ENCODE assay signal across 8 cellular contexts in genomic region chr21:32726742-32727477, GRCh38. TPM values are rescaled to one million over a fixed set of nuclear protein-coding genes. Genes with fewer than 3 reads are reported as not detected.
DNase-seq lines count a peak whose midpoint lies in the region; ATAC-seq, FAIRE-seq and TF ChIP-seq lines count a peak whose summit lies in the region.

No MANE protein-coding gene starts in this region.

- H3K9me3 Mint-ChIP-seq in T-cell, result no peaks in the 10 kb centered on the region
- H3K9me3 Mint-ChIP-seq in stimulated activated naive CD8-positive, alpha-beta T cell treated with anti-CD3 and anti-CD28 coated beads, Interleukin-15, amount 100 ng/mL, for 72 hours, result no peaks in the 10 kb centered on the region

- H2AFZ ChIP-seq in HepG2 (ENCODE audit: low read length), result peak overlapping the region; percentile 71

- H3K4me3 Mint-ChIP-seq in T-cell, result peak overlapping the region; percentile 96 to 98 (median 97)
- peak overlapping the region; percentile 94 to 97 for H3K4me3 Mint-ChIP-seq in stimulated activated naive CD8-positive, alpha-beta T cell treated with anti-CD3 and anti-CD28 coated beads, Interleukin-15, amount 100 ng/mL, for 72 hours

- no peak for FAIRE-seq in HepG2 (lab: Jason Lieb, UNC)

- TF ChIP-seq RAD21 in HepG2 (CRISPR knock-in tag; IDR thresholded peaks at IDR 0.05), result no peak

- POLR2A ChIA-PET in T-cell (lab: Charles Lee) (interaction anchor here (0.6 to 1.0 kb wide), 5 partner anchors 13 to 815 kb away, joined by 3 to 12 read pairs (median 3); partner anchors contain the start of genes GART (in 1 of the 2), PAXBP1 (in 1 of the 2) and TMEM50B (in 1 of the 2)), HepG2 (lab: Yijun Ruan, JAX) (interaction anchor here (0.7 to 3.2 kb wide), 8 partner anchors 9 to 994 kb away, joined by 3 to 31 read pairs (median 4); partner anchors contain the start of genes CFAP298, DONSON and PAXBP1)

- no peak for ATAC-seq in T-cell (replicated peaks in 1 of 4)
- ATAC-seq in HepG2, result no peak
- no peak for ATAC-seq in stimulated activated naive CD8-positive, alpha-beta T cell treated with anti-CD3 and anti-CD28 coated beads, Interleukin-15, amount 100 ng/mL, for 72 hours
- no peak for ATAC-seq in GM21390 (IDR thresholded peaks at IDR 0.05; ENCODE audit: unreplicated experiment)

- peak overlapping the region; percentile 93; the same call in 1 of the 2 replicates for H3K9ac ChIP-seq in ES-I3 (ENCODE audit: low read depth, low read length)
- H3K9ac ChIP-seq in HepG2 (ENCODE audit: insufficient read depth, low read depth, low read length), result peak overlapping the region; percentile 79

- H3K4me3 ChIP-seq in HepG2 (replicated peaks in 1 of 3; ENCODE audit: insufficient read depth in 1 of 3, low read depth in 2 of 3, low read length in 3 of 3), result peak overlapping the region; percentile 76 to 94 (median 91)

- TF ChIP-seq POLR2A in HepG2 (IDR thresholded peaks at IDR 0.05; ENCODE audit: insufficient read depth in 1 of 2, low read depth in 2 of 2, low read length in 2 of 2), result no peak

- CTCF ChIA-PET in T-cell (lab: Charles Lee), result interaction anchor here (0.7 to 1.8 kb wide), 3 partner anchors 15 to 300 kb away, joined by 4 to 11 read pairs (median 6); partner anchors contain the start of gene PAXBP1 (in 1 of the 2)
- CTCF ChIA-PET in HepG2 (lab: Yijun Ruan, JAX; ENCODE audit: low intra/inter-chr PET ratio, low total read pairs), result no interaction called here

- TF ChIP-seq EP300 in HepG2 (IDR thresholded peaks at IDR 0.05; ENCODE audit: low read depth in 2 of 2, low read length in 2 of 2), result no peak
- TF ChIP-seq EP300 in HepG2 (CRISPR knock-in tag; IDR thresholded peaks at IDR 0.05; ENCODE audit: borderline replicate concordance), result no peak

- H3K27me3 ChIP-seq in HepG2 (ENCODE audit: control insufficient read depth in 1 of 2, insufficient read depth in 2 of 2, low read length in 2 of 2), result no peaks in the 10 kb centered on the region; a peak in 1 of 5 replicates

- peak; percentile 16 for DNase-seq in HuH-7.5 (ENCODE audit: low spot score)
- peak in 5 of 34 experiments; percentile 1 to 10 (median 7) for DNase-seq in T-cell
- DNase-seq in HepG2 (ENCODE audit: low spot score), result no peak
- peak; percentile 9 to 10 for DNase-seq in stimulated activated naive CD8-positive, alpha-beta T cell treated with anti-CD3 and anti-CD28 coated beads, Interleukin-15, amount 100 ng/mL, for 72 hours
- no peak for DNase-seq in NCI-H1048 (lab: John Stamatoyannopoulos, UW)

- no peaks in the 10 kb centered on the region for H4K20me1 ChIP-seq in HepG2 (ENCODE audit: insufficient read depth, low read length)

- no peaks in the 10 kb centered on the region for H3K79me2 ChIP-seq in HepG2 (ENCODE audit: insufficient read depth, low read length)

- peaks cover 61 to 67% (median 61%) of the 10 kb centered on the region in 3 donors for H3K4me1 Mint-ChIP-seq in T-cell
- H3K4me1 Mint-ChIP-seq in stimulated activated naive CD8-positive, alpha-beta T cell treated with anti-CD3 and anti-CD28 coated beads, Interleukin-15, amount 100 ng/mL, for 72 hours, result peaks cover 33% of the 10 kb centered on the region

- intact Hi-C loops in HepG2 (cut with micrococcal nuclease; ENCODE audit: unreplicated experiment), result loop anchor here (5.0 kb wide), 2 partner anchors 40 to 75 kb away; no protein-coding TSS in a partner anchor

- H3K4me1 ChIP-seq in ES-I3 (ENCODE audit: insufficient read depth, low read length) (no peaks in the 10 kb centered on the region), HepG2 (ENCODE audit: insufficient read depth, low read length) (peaks cover 15% of the 10 kb centered on the region; the same call in 1 of the 2 replicates)

- peak overlapping the region; percentile 90 to 96 for H3K27ac Mint-ChIP-seq in T-cell
- H3K27ac Mint-ChIP-seq in stimulated activated naive CD8-positive, alpha-beta T cell treated with anti-CD3 and anti-CD28 coated beads, Interleukin-15, amount 100 ng/mL, for 72 hours, result peak overlapping the region; percentile 95 to 98

- H3K36me3 ChIP-seq in ES-I3 (ENCODE audit: insufficient read depth, low read length) (no peaks in the 10 kb centered on the region), HepG2 (replicated peaks in 1 of 2; ENCODE audit: control insufficient read depth in 1 of 2, insufficient read depth in 2 of 2, low read length in 2 of 2) (no peaks in the 10 kb centered on the region)

- in situ Hi-C loops in HepG2 (cut with HindIII; ENCODE audit: extremely low pct_ligation_motif_present, low pct_unique_long_range_greater_than_20kb), result loop anchor here (5.0 kb wide), 1 partner anchor 45 kb away; the partner anchor contains the start of gene PAXBP1

- no peaks in the 10 kb centered on the region for H3K9me3 ChIP-seq in ES-I3 (ENCODE audit: control insufficient read depth, insufficient read depth, low read length)
- H3K9me3 ChIP-seq in HepG2 (ENCODE audit: low read length), result no peaks in the 10 kb centered on the region

- H3K4me2 ChIP-seq in HepG2 (ENCODE audit: low read depth, low read length), result peak overlapping the region; percentile 75

- WGBS in HepG2 (ENCODE audit: low lambda C conversion rate), result under 1% methylated on average over 22 of the region's 22 CpGs

- peaks cover 17% of the 10 kb centered on the region for H3K36me3 Mint-ChIP-seq in T-cell

- TF ChIP-seq CTCF in HepG2 (CRISPR knock-in tag; IDR thresholded peaks at IDR 0.05), result no peak

- H3K27me3 Mint-ChIP-seq in T-cell, result no peaks in the 10 kb centered on the region
- no peaks in the 10 kb centered on the region for H3K27me3 Mint-ChIP-seq in stimulated activated naive CD8-positive, alpha-beta T cell treated with anti-CD3 and anti-CD28 coated beads, Interleukin-15, amount 100 ng/mL, for 72 hours

- H3K27ac ChIP-seq in cingulate gyrus (ENCODE audit: low read depth, low read length) (peak overlapping the region; percentile 79), HepG2 (ENCODE audit: extremely low read length, insufficient read depth, low read length) (peak overlapping the region; percentile 84)

- no TSS peak for BruUV-seq in HepG2 (replicated peaks; lab: Mats Ljungman, UMichigan)

TF ChIP-seq in HepG2, 621 proteins besides CTCF, POLR2A, EP300 and RAD21 (continues in another document):
- no peak for TF ChIP-seq CREB1 (IDR thresholded peaks at IDR 0.05)
- no peak for TF ChIP-seq CREB1 (CRISPR knock-in tag; IDR thresholded peaks at IDR 0.05)
- no peak for TF ChIP-seq SNAI1 (CRISPR knock-in tag; IDR thresholded peaks at IDR 0.05; ENCODE audit: borderline replicate concordance)

RNA-seq across cellular contexts. Expression of gene SYNJ1, which starts 0.9 kb away (rescaled TPM):
- total RNA-seq in T-cell, result 10 to 100 TPM; 15.2 to 24.0 (median 20.3) TPM
- total RNA-seq in HepG2 (2016; rRNA removed; fragmentation: Illumina TruSeq; extraction: Trizol), result 2.7 and 6.4 TPM in 2 replicates
- total RNA-seq in HepG2 (2016; cell fraction: cytosol; rRNA removed; fragmentation: Illumina TruSeq; extraction: Trizol; ENCODE audit: low read depth), result 0.79 and 0.81 TPM in 2 replicates
- 2.8 and 6.0 TPM in 2 replicates for total RNA-seq in HepG2 (2016; cell fraction: insoluble cytoplasmic fraction; rRNA removed; fragmentation: Illumina TruSeq; extraction: Trizol)
- total RNA-seq in HepG2 (2016; cell fraction: membrane; rRNA removed; fragmentation: Illumina TruSeq; extraction: Trizol), result 1.4 and 2.0 TPM in 2 replicates
- total RNA-seq in HepG2 (2016; cell fraction: nucleus; rRNA removed; fragmentation: Illumina TruSeq; extraction: Trizol), result 5.3 and 5.5 TPM in 2 replicates
- 1.7 and 2.0 TPM in 2 replicates for polyA plus RNA-seq in HepG2 (2011; rRNA removed)
- polyA plus RNA-seq in HepG2 (2011; cell fraction: cytosol; rRNA removed), result 0.87 and 1.2 TPM in 2 replicates
- polyA plus RNA-seq in HepG2 (2011; cell fraction: nucleus; rRNA removed), result 5.9 and 6.7 TPM in 2 replicates
- 3.2 and 3.6 TPM in 2 replicates for polyA plus RNA-seq in HepG2 (2012)
- 0.16 and 0.20 TPM in 2 replicates for polyA plus RNA-seq in HepG2 (2016; cell fraction: cytosol; fragmentation: Illumina TruSeq; extraction: Trizol; ENCODE audit: low read depth)
- polyA plus RNA-seq in HepG2 (2016; cell fraction: insoluble cytoplasmic fraction; fragmentation: Illumina TruSeq; extraction: Trizol; ENCODE audit: low read depth), result 3.7 and 5.3 TPM in 2 replicates
- 0.62 and 0.63 TPM in 2 replicates for polyA plus RNA-seq in HepG2 (2016; cell fraction: membrane; fragmentation: Illumina TruSeq; extraction: Trizol; ENCODE audit: low read depth)
- polyA plus RNA-seq in HepG2 (2016; cell fraction: nucleus; fragmentation: Illumina TruSeq; extraction: Trizol; ENCODE audit: insufficient read depth, low read depth), result 8.5 and 10.3 TPM in 2 replicates
- 3.5 and 10.1 TPM in 2 replicates for polyA minus RNA-seq in HepG2 (2011; rRNA and poly(A)+ RNA removed; ENCODE audit: low replicate concordance)
- 2.1 and 2.3 TPM in 2 replicates for polyA minus RNA-seq in HepG2 (2011; cell fraction: cytosol; rRNA and poly(A)+ RNA removed)
- polyA minus RNA-seq in HepG2 (2011; cell fraction: nucleus; rRNA and poly(A)+ RNA removed), result 7.3 and 11.2 TPM in 2 replicates

RNA-seq across cellular contexts. Expression of gene PAXBP1, which starts 44.6 kb away (rescaled TPM):
- total RNA-seq in T-cell (10 to 100 TPM; 54.0 to 66.2 (median 58.2) TPM), HepG2 (2016; rRNA removed; fragmentation: Illumina TruSeq; extraction: Trizol) (24.6 and 40.8 TPM in 2 replicates)
- 6.0 and 6.9 TPM in 2 replicates for total RNA-seq in HepG2 (2016; cell fraction: cytosol; rRNA removed; fragmentation: Illumina TruSeq; extraction: Trizol; ENCODE audit: low read depth)
- 23.9 and 42.1 TPM in 2 replicates for total RNA-seq in HepG2 (2016; cell fraction: insoluble cytoplasmic fraction; rRNA removed; fragmentation: Illumina TruSeq; extraction: Trizol)
- total RNA-seq in HepG2 (2016; cell fraction: membrane; rRNA removed; fragmentation: Illumina TruSeq; extraction: Trizol), result 10.8 and 14.0 TPM in 2 replicates
- total RNA-seq in HepG2 (2016; cell fraction: nucleus; rRNA removed; fragmentation: Illumina TruSeq; extraction: Trizol), result 126 TPM in 2 replicates
- 23.9 and 25.5 TPM in 2 replicates for polyA plus RNA-seq in HepG2 (2011; rRNA removed)
- 3.9 and 5.3 TPM in 2 replicates for polyA plus RNA-seq in HepG2 (2011; cell fraction: cytosol; rRNA removed)
- 69.2 and 76.4 TPM in 2 replicates for polyA plus RNA-seq in HepG2 (2011; cell fraction: nucleus; rRNA removed)
- 28.4 and 30.9 TPM in 2 replicates for polyA plus RNA-seq in HepG2 (2012)
- polyA plus RNA-seq in HepG2 (2016; cell fraction: cytosol; fragmentation: Illumina TruSeq; extraction: Trizol; ENCODE audit: low read depth), result 2.1 and 2.6 TPM in 2 replicates
- 21.0 and 23.0 TPM in 2 replicates for polyA plus RNA-seq in HepG2 (2016; cell fraction: insoluble cytoplasmic fraction; fragmentation: Illumina TruSeq; extraction: Trizol; ENCODE audit: low read depth)
- polyA plus RNA-seq in HepG2 (2016; cell fraction: membrane; fragmentation: Illumina TruSeq; extraction: Trizol; ENCODE audit: low read depth), result 6.7 and 6.8 TPM in 2 replicates
- 139 and 142 TPM in 2 replicates for polyA plus RNA-seq in HepG2 (2016; cell fraction: nucleus; fragmentation: Illumina TruSeq; extraction: Trizol; ENCODE audit: insufficient read depth, low read depth)
- polyA minus RNA-seq in HepG2 (2011; rRNA and poly(A)+ RNA removed; ENCODE audit: low replicate concordance), result 8.9 and 18.9 TPM in 2 replicates
- 6.8 and 11.3 TPM in 2 replicates for polyA minus RNA-seq in HepG2 (2011; cell fraction: cytosol; rRNA and poly(A)+ RNA removed)
- 155 and 174 TPM in 2 replicates for polyA minus RNA-seq in HepG2 (2011; cell fraction: nucleus; rRNA and poly(A)+ RNA removed)

Comparison
In these comparisons a context has a peak if more than half of its experiments do, and no peak if none do; other contexts are left out.
1. DNase-seq: peak in HuH-7.5 (single experiment) and stimulated activated naive CD8-positive, alpha-beta T cell treated with anti-CD3 and anti-CD28 coated beads, Interleukin-15, amount 100 ng/mL, for 72 hours (2 of 2); none in HepG2 (single experiment) and NCI-H1048 (single experiment).